ENCODE assay signal across 12 cellular contexts in the genomic region with DNA sequence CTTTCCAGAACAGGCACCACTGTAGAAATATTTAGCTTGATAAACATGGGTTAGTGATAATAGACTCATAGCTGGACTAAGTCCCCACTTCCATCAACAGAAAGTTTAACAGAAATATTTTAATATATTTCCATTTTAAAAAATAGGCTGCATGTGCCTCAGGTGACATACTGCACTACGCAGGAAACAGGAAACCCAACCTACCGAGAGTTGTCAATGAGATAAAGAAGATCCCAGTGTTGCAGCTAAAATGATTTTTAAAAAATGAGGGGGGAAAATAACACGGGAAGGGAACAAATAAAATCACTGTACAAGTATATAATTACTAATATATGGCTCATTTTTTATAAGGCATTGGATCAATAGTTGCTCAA.
A peak's percentile ranks its signal among the peaks of the same experiment; 100 is the strongest.
DNase-seq lines count a peak whose midpoint lies in the region; ATAC-seq and TF ChIP-seq lines count a peak whose summit lies in the region.
"Had no signal": no experiment of that assay in that cellular context is flagged by ENCODE, and none has a peak within 500 bp of the region (broad histone marks: within the 10 kb centered on the region; RNA-seq: fewer than 3 reads in every experiment).

No MANE protein-coding gene starts in this region.

- WGBS in testis, 2 donors = 73 to 85% methylated on average over 3 of the region's 3 CpGs

- no peaks in the 10 kb centered on the region for H3K9me3 Mint-ChIP-seq in activated CD8-positive, alpha-beta T cell treated with anti-CD3 and anti-CD28 coated beads for 36 hours
- no peaks in the 10 kb centered on the region for H3K9me3 Mint-ChIP-seq in naive B cell
- H3K9me3 Mint-ChIP-seq: neural progenitor cell had no signal

- peaks cover 26% of the 10 kb centered on the region for H3K4me1 Mint-ChIP-seq in activated CD8-positive, alpha-beta T cell treated with anti-CD3 and anti-CD28 coated beads for 36 hours (ENCODE audit: low read depth)
- H3K4me1 Mint-ChIP-seq in naive B cell = peaks cover 13 to 19% (median 14%) of the 10 kb centered on the region in 3 donors

- H3K27me3 ChIP-seq in testis = no peaks in the 10 kb centered on the region
- H3K27me3 ChIP-seq: neural progenitor cell, stomach had no signal

- TF ChIP-seq CTCF in GM12865 (IDR thresholded peaks at IDR 0.05; ENCODE audit: insufficient read depth, low read depth, low read length, missing control alignments) (no peak), testis (IDR thresholded peaks at IDR 0.05) (no peak)
- TF ChIP-seq CTCF in activated CD8-positive, alpha-beta T cell treated with anti-CD3 and anti-CD28 coated beads for 36 hours (IDR thresholded peaks at IDR 0.05) = no peak

- no peak for DNase-seq in GM12865 (ENCODE audit: low read depth)
- no peak for DNase-seq in activated CD8-positive, alpha-beta T cell treated with anti-CD3 and anti-CD28 coated beads for 36 hours
- peak; percentile 0 for DNase-seq in naive B cell
- DNase-seq in G401 (ENCODE audit: low spot score) = no peak
- DNase-seq in testis = no peak
- DNase-seq: DMS 273 treated with DMSO at 0.1 percent for 48 hours, MM.1S, stomach had no signal

- H3K4me3 ChIP-seq in GM12865 (ENCODE audit: low read depth, low read length) (peak overlapping the region; percentile 66; the same call in 1 of the 2 replicates), testis (no peak overlapping the region)
- H3K4me3 ChIP-seq: neural progenitor cell had no signal

- peaks cover 18% of the 10 kb centered on the region for H3K36me3 Mint-ChIP-seq in activated CD8-positive, alpha-beta T cell treated with anti-CD3 and anti-CD28 coated beads for 36 hours (ENCODE audit: low read depth)
- H3K36me3 Mint-ChIP-seq in naive B cell = no peaks in the 10 kb centered on the region
- H3K36me3 Mint-ChIP-seq: neural progenitor cell had no signal

- H3K27ac Mint-ChIP-seq in activated CD8-positive, alpha-beta T cell treated with anti-CD3 and anti-CD28 coated beads for 36 hours = peak overlapping the region; percentile 99
- H3K27ac Mint-ChIP-seq in naive B cell = peak overlapping the region in 3 of 6 donors; percentile 51 to 96 (median 80)
- H3K27ac Mint-ChIP-seq: neural progenitor cell had no signal

- intact Hi-C loops in activated CD8-positive, alpha-beta T cell treated with anti-CD3 and anti-CD28 coated beads for 36 hours (cut with micrococcal nuclease) = loop anchor here (2.0 to 10.0 kb wide), 3 partner anchors 18 to 1192 kb away; partner anchors contain the start of gene KLF12
- intact Hi-C loops in testis (cut with DNase I; ENCODE audit: low total_unique reads) = no loop called here

- peaks cover 4% of the 10 kb centered on the region for H3K4me1 ChIP-seq in testis
- H3K4me1 ChIP-seq: stomach had no signal

- no peak for TF ChIP-seq POLR2A in testis (IDR thresholded peaks at IDR 0.05)

- no peaks in the 10 kb centered on the region for H3K9me3 ChIP-seq in testis
- H3K9me3 ChIP-seq: stomach had no signal

- ATAC-seq in GM21786 (IDR thresholded peaks at IDR 0.05; ENCODE audit: unreplicated experiment) (peak; percentile 15), naive B cell (ENCODE audit: low read depth in 2 of 2) (peak; percentile 8 to 19), GM21723 (IDR thresholded peaks at IDR 0.05; ENCODE audit: unreplicated experiment) (no peak), GM21526 (IDR thresholded peaks at IDR 0.05; ENCODE audit: low FRiP score, unreplicated experiment) (no peak)
- ATAC-seq in activated CD8-positive, alpha-beta T cell treated with anti-CD3 and anti-CD28 coated beads for 36 hours = no peak

- peak overlapping the region; percentile 98 for H3K4me3 Mint-ChIP-seq in activated CD8-positive, alpha-beta T cell treated with anti-CD3 and anti-CD28 coated beads for 36 hours
- peak overlapping the region; percentile 72 to 91 (median 84) for H3K4me3 Mint-ChIP-seq in naive B cell
- H3K4me3 Mint-ChIP-seq: neural progenitor cell had no signal

- no peak overlapping the region for H3K27ac ChIP-seq in testis
- H3K27ac ChIP-seq: neural progenitor cell had no signal

- no peaks in the 10 kb centered on the region for H3K27me3 Mint-ChIP-seq in activated CD8-positive, alpha-beta T cell treated with anti-CD3 and anti-CD28 coated beads for 36 hours
- H3K27me3 Mint-ChIP-seq in naive B cell = no peaks in the 10 kb centered on the region

- in situ Hi-C loops in G401 (cut with HindIII; ENCODE audit: low sequenced_read_pairs) = no loop called here

- CTCF ChIA-PET in activated CD8-positive, alpha-beta T cell treated with anti-CD3 and anti-CD28 coated beads for 36 hours (lab: Charles Lee) = interaction anchor here (0.8 to 2.7 kb wide), 12 partner anchors 10 to 160 kb away, joined by 3 to 12 read pairs (median 4); no protein-coding TSS in a partner anchor

- H3K36me3 ChIP-seq in testis (ENCODE audit: low read depth, missing control alignments) = no peaks in the 10 kb centered on the region
- H3K36me3 ChIP-seq: neural progenitor cell had no signal

- POLR2A ChIA-PET in activated CD8-positive, alpha-beta T cell treated with anti-CD3 and anti-CD28 coated beads for 36 hours (lab: Charles Lee) = interaction anchor here (0.8 to 2.7 kb wide), 14 partner anchors 9 to 63 kb away, joined by 3 to 14 read pairs (median 7); no protein-coding TSS in a partner anchor

Comparison
In these comparisons a context has a peak if more than half of its experiments do, and no peak if none do; other contexts are left out.
1. ATAC-seq: peak in GM21786 (single experiment) and naive B cell (2 of 2); none in activated CD8-positive, alpha-beta T cell treated with anti-CD3 and anti-CD28 coated beads for 36 hours (single experiment), GM21723 (single experiment) and GM21526 (single experiment).